21 cellular contexts compared by ENCODE assay signal in genomic region chr5:166356096-166356495, GRCh38.
"Had no signal": no experiment of that assay in that cellular context is flagged by ENCODE, and none has a peak within 500 bp of the region (broad histone marks: within the 10 kb centered on the region; RNA-seq: fewer than 3 reads in every experiment).

No MANE protein-coding gene starts in this region.

- ATAC-seq: HepG2, Panc1, PC-3 had no signal

- H3K27me3 ChIP-seq: MG63 had no signal

- H3K4me2 ChIP-seq: SK-N-SH had no signal

- H3K9me3 ChIP-seq: MG63 had no signal

- DNase-seq: IMR-90; Karpas-422; KG1; MG63; NCI-H1092 treated with DMSO at 0.1 percent for 48 hours; NCI-H1436; NCI-H187; NCI-H2029; NCI-H2081 treated with DMSO at 0.1 percent for 48 hours; NCI-H2171 treated with DMSO at 0.1 percent for 48 hours; NCI-H524 treated with DMSO at 0.1 percent for 48 hours; NCI-H69; NCI-H774; NK-92 treated with Interleukin-12 subunit alpha and Interleukin-12 subunit beta, amount 100 ng/mL, for 24 hours; PC-3; SHP77; SK-N-SH; SW 1271 had no signal

- H3K4me3 ChIP-seq: MG63 had no signal

- FAIRE-seq: HepG2 had no signal

- H3K9ac ChIP-seq: SK-N-SH had no signal

- H3K27ac ChIP-seq: RWPE1 had no signal

- H3K36me3 ChIP-seq: MG63 had no signal
